23 cellular contexts compared by ENCODE assay signal in the genomic region with DNA sequence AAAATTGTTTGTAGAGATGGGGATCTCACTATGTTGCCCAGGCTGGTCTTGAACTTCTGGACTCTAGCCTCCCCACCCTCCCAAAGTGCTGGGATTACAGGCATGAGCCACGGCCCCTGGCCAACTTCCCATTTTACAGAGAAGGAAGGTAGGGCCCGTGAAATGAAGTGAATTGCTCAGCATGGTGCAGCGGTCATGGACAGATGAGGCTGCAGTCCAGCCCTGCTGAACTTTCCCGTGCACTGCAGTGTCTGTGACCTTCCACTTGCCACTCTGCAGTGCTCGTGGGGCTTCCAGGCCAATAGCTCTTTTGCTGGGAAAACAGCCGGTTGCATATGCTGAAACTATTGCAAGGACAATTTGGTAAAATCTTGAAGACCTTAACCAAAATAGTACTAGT.
"Had no signal": no experiment of that assay in that cellular context is flagged by ENCODE, and none has a peak within 500 bp of the region (broad histone marks: within the 10 kb centered on the region; RNA-seq: fewer than 3 reads in every experiment).

No MANE protein-coding gene starts in this region.

- ATAC-seq: HepG2, K562, PC-3, Right ventricle myocardium inferior, SK-N-SH treated with all-trans-retinoic acid at 6 μM for 48 hours had no signal

- H3K27ac ChIP-seq: KMS-11, Peyer's patch, SJCRH30 had no signal

- H3K9ac ChIP-seq: KMS-11 had no signal

- H3K36me3 ChIP-seq: Peyer's patch, SJCRH30 had no signal

- H3K4me1 ChIP-seq: Peyer's patch had no signal

- H3K27me3 ChIP-seq: Peyer's patch, SJCRH30 had no signal

- H3K4me3 ChIP-seq: K562, Peyer's patch, SJCRH30 had no signal

- H3K9me3 ChIP-seq: Peyer's patch, SJCRH30 had no signal

- DNase-seq: Kasumi-1, MM.1S, NCI-H1092 treated with DMSO at 0.1 percent for 48 hours, NCI-H1436, NCI-H187, NCI-H2029, NCI-H2081 treated with DMSO at 0.1 percent for 48 hours, NCI-H2171, NCI-H226, NCI-H446, NCI-H510A, NCI-H524 treated with DMSO at 0.1 percent for 48 hours, NCI-H69, NCI-H774, PC-3, Peyer's patch, SHP77 treated with DMSO at 0.1 percent for 48 hours, SJCRH30 had no signal

- H3K4me2 ChIP-seq: KMS-11 had no signal
